ENCODE assay signal across 8 cellular contexts in the genomic region with DNA sequence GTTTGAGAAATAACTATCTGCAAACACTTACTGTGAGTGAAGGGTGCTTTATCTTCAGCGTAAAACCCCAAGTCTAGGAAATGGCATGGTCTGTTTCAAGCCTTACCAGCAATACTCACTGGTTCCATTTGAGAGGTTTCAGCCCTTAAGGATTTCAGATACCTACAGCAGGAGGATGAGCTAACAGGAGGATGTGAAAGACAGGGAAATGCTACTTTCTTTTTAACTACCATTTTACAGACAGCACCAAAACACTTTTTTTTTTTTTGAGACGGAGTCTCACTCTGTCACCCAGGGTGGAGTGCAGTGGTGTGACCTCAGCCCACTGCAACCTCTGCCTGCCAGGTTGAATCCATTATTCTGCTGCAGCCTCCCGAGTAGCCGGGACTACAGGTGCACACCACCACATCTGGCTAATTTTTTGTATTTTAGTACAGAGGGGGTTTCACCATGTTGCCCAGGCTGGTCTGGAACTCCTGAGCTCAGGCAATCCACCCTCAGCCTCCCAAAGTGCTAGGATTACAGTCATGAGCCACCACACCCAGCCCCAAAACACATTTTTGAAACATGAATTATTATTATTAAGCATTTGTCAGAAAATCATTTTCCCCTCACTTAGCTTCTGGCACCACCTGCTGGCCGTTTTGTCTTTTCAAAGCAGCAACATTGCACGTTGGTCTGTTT. TPM values are rescaled to one million over a fixed set of nuclear protein-coding genes. Genes with fewer than 3 reads are reported as not detected.
DNase-seq lines count a peak whose midpoint lies in the region; ATAC-seq and TF ChIP-seq lines count a peak whose summit lies in the region.

No MANE protein-coding gene starts in this region.

- H3K4me1 Mint-ChIP-seq in osteocyte (ENCODE audit: unreplicated experiment): peaks cover 37% of the 10 kb centered on the region

- WGBS in tibial nerve, 2 donors: 59 to 60% methylated on average over 6 of the region's 6 CpGs

- H3K4me3 Mint-ChIP-seq in osteocyte (ENCODE audit: unreplicated experiment): no peak overlapping the region

- H3K9me3 ChIP-seq in BE2C (no peaks in the 10 kb centered on the region), tibial nerve (no peaks in the 10 kb centered on the region)

- no peak for TF ChIP-seq POLR2A in tibial nerve (IDR thresholded peaks at IDR 0.05)

- no peak for TF ChIP-seq EP300 in tibial nerve (IDR thresholded peaks at IDR 0.05)

- peaks cover 4% of the 10 kb centered on the region for H3K36me3 Mint-ChIP-seq in osteocyte (ENCODE audit: unreplicated experiment)

- peaks cover 31% of the 10 kb centered on the region for H3K36me3 ChIP-seq in BE2C
- H3K36me3 ChIP-seq in H7 (replicated peaks; ENCODE audit: control insufficient read depth, insufficient read depth, low read length): peaks cover 3% of the 10 kb centered on the region
- peaks cover 0 to 20% (median 0%) of the 10 kb centered on the region in 3 donors for H3K36me3 ChIP-seq in tibial nerve

- H3K27ac Mint-ChIP-seq in osteocyte (ENCODE audit: unreplicated experiment): peak overlapping the region; percentile 70

- no peaks in the 10 kb centered on the region for H3K9me3 Mint-ChIP-seq in osteocyte (ENCODE audit: unreplicated experiment)

- H3K4me1 ChIP-seq in BE2C: no peaks in the 10 kb centered on the region
- H3K4me1 ChIP-seq in tibial nerve: peaks cover 3 to 57% (median 23%) of the 10 kb centered on the region in 4 donors

- ATAC-seq in GM21529 (IDR thresholded peaks at IDR 0.05; ENCODE audit: unreplicated experiment): no peak

- H3K27me3 ChIP-seq in BE2C (no peaks in the 10 kb centered on the region), H7 (ENCODE audit: control insufficient read depth, insufficient read depth, low read length) (no peaks in the 10 kb centered on the region), tibial nerve (no peaks in the 10 kb centered on the region)

- peak; percentile 76 for DNase-seq in BE2C
- DNase-seq in H7: peak; percentile 62
- peak; percentile 69 for DNase-seq in OCI-M1 (lab: John Stamatoyannopoulos, UW)
- peak; percentile 79 to 83 for DNase-seq in activated T-cell treated with anti-CD3 and anti-CD28 coated beads, Interleukin-2, amount 50 U/mL, for 48 hours
- peak; percentile 82 for DNase-seq in fibroblast of pulmonary artery (ENCODE audit: low read depth)
- DNase-seq in osteocyte (ENCODE audit: extremely low spot score, unreplicated experiment): no peak
- DNase-seq in tibial nerve (ENCODE audit: low spot score in 2 of 2): peak; percentile 45 to 83

- peak; percentile 84 for TF ChIP-seq CTCF in BE2C (IDR thresholded peaks at IDR 0.05; ENCODE audit: low read depth, low read length)
- TF ChIP-seq CTCF in fibroblast of pulmonary artery (IDR thresholded peaks at IDR 0.05; ENCODE audit: low read length, missing control alignments): peak; percentile 75
- peak; percentile 83 for TF ChIP-seq CTCF in osteocyte (IDR thresholded peaks at IDR 0.05)
- peak; percentile 56 to 75 (median 70) for TF ChIP-seq CTCF in tibial nerve (IDR thresholded peaks at IDR 0.05)

- no peaks in the 10 kb centered on the region for H3K27me3 Mint-ChIP-seq in osteocyte (ENCODE audit: unreplicated experiment)

- H3K27ac ChIP-seq in tibial nerve: peak overlapping the region in 2 of 4 donors; percentile 6 to 8

- H3K4me3 ChIP-seq in BE2C (ENCODE audit: low read depth, low read length) (no peak overlapping the region), H7 (ENCODE audit: insufficient read depth, low read depth, low read length) (no peak overlapping the region), fibroblast of pulmonary artery (replicated peaks; ENCODE audit: low read depth, low read length) (no peak overlapping the region), tibial nerve (no peak overlapping the region)

RNA-seq across cellular contexts. Expression of gene MTRFR, which starts 4.6 kb away (rescaled TPM):
- 35.6 TPM for polyA plus RNA-seq in BE2C (2012; ENCODE audit: insufficient read depth, insufficient read length, low read depth)
- 14.1 and 20.8 TPM in 2 replicates for total RNA-seq in H7 (2014; rRNA removed; shearing (Covaris generic))
- total RNA-seq in osteocyte: 14.3 and 18.0 TPM in 2 replicates
- 10 to 100 TPM; 10.0 to 13.8 (median 11.8) TPM for total RNA-seq in tibial nerve

RNA-seq across cellular contexts. Expression of gene MPHOSPH9, which starts 4.8 kb away (rescaled TPM):
- polyA plus RNA-seq in BE2C (2012; ENCODE audit: insufficient read depth, insufficient read length, low read depth): 11.3 TPM
- total RNA-seq in H7 (2014; rRNA removed; shearing (Covaris generic)): 54.5 and 91.7 TPM in 2 replicates
- total RNA-seq in osteocyte: 33.9 and 39.1 TPM in 2 replicates
- 10 to 100 TPM; 24.1 to 35.2 (median 29.6) TPM for total RNA-seq in tibial nerve

RNA-seq across cellular contexts. Expression of gene CDK2AP1, which starts 33.9 kb away (rescaled TPM):
- polyA plus RNA-seq in BE2C (2012; ENCODE audit: insufficient read depth, insufficient read length, low read depth): 231 TPM
- total RNA-seq in H7 (2014; rRNA removed; shearing (Covaris generic)): 167 and 217 TPM in 2 replicates
- 214 and 220 TPM in 2 replicates for total RNA-seq in osteocyte
- 10 to 100 TPM; 52.0 to 73.2 (median 66.8) TPM for total RNA-seq in tibial nerve
